In genomic region chr1:161171191-161171590, GRCh38 we compare ENCODE assay signal across 18 cellular contexts. TPM values are rescaled to one million over a fixed set of nuclear protein-coding genes. Genes with fewer than 3 reads are reported as not detected.
DNase-seq lines count a peak whose midpoint lies in the region; ATAC-seq and TF ChIP-seq lines count a peak whose summit lies in the region.
"Had no signal": no experiment of that assay in that cellular context is flagged by ENCODE, and none has a peak within 500 bp of the region (broad histone marks: within the 10 kb centered on the region; RNA-seq: fewer than 3 reads in every experiment).

No MANE protein-coding gene starts in this region.

- no peak overlapping the region for H3K27ac ChIP-seq in 22Rv1
- no peak overlapping the region for H3K27ac ChIP-seq in PC-3 (ENCODE audit: low read length)

- no peak for DNase-seq in Caco-2
- DNase-seq in PC-3, result no peak
- DNase-seq in fibroblast of pulmonary artery (ENCODE audit: low read depth), result no peak
- DNase-seq in OCI-M1 (lab: John Stamatoyannopoulos, UW), result no peak
- DNase-seq in iPS-NIHi11 (ENCODE audit: low spot score), result no peak
- DNase-seq in NK-92 (lab: John Stamatoyannopoulos, UW; ENCODE audit: unreplicated experiment), result no peak
- DNase-seq in activated CD4-positive, alpha-beta T cell treated with anti-CD3 and anti-CD28 coated beads for 1 hour, result no peak
- DNase-seq: activated CD8-positive, alpha-beta memory T cell treated with anti-CD3 and anti-CD28 coated beads, Interleukin-2, amount 10 ng/mL, durations not matched to agents 7 days and 5 days; amniotic stem cell; CD4-positive, alpha-beta memory T cell; effector CD8-positive, alpha-beta T cell; glutamatergic neuron; left colon; NCI-H1417 treated with DMSO at 0.1 percent for 48 hours; NCI-H510A treated with DMSO at 0.1 percent for 48 hours; retina; substantia nigra had no signal

- peak; percentile 51 for TF ChIP-seq CTCF in 22Rv1 (IDR thresholded peaks at IDR 0.05)
- TF ChIP-seq CTCF in Caco-2 (IDR thresholded peaks at IDR 0.05; ENCODE audit: insufficient read depth in 1 of 2, low read depth in 1 of 2, low read length in 1 of 2, severe bottlenecking in 1 of 2, unreplicated experiment in 1 of 2), result peak; percentile 14 to 40
- peak; percentile 64 for TF ChIP-seq CTCF in PC-3 (conservative IDR thresholded peaks at IDR 0.05; ENCODE audit: low read depth, low read length)
- peak; percentile 30 for TF ChIP-seq CTCF in fibroblast of pulmonary artery (IDR thresholded peaks at IDR 0.05; ENCODE audit: low read length, missing control alignments)

- no peaks in the 10 kb centered on the region for H3K9me3 Mint-ChIP-seq in Caco-2 (ENCODE audit: unreplicated experiment)
- H3K9me3 Mint-ChIP-seq: CD4-positive, alpha-beta memory T cell had no signal

- H3K36me3 ChIP-seq in Caco-2 (ENCODE audit: control insufficient read depth, insufficient read depth, low read length) (peaks cover 6% of the 10 kb centered on the region), PC-3 (ENCODE audit: low read depth, low read length) (peaks cover 47% of the 10 kb centered on the region; the same call in 1 of the 2 replicates)

- H3K4me2 ChIP-seq in PC-3 (ENCODE audit: low read length), result no peak overlapping the region

- peaks cover 10% of the 10 kb centered on the region for H3K4me1 Mint-ChIP-seq in Caco-2 (ENCODE audit: low read depth, unreplicated experiment)

- no peaks in the 10 kb centered on the region for H3K9me3 ChIP-seq in Caco-2
- no peaks in the 10 kb centered on the region for H3K9me3 ChIP-seq in PC-3 (ENCODE audit: low read length)

- POLR2A ChIA-PET in Caco-2 (lab: Charles Lee) (no interaction called here), PC-3 (lab: Charles Lee; ENCODE audit: unreplicated experiment) (no interaction called here)

- intact Hi-C loops in Caco-2 (cut with micrococcal nuclease; ENCODE audit: unreplicated experiment), result no loop called here
- intact Hi-C loops in PC-3 (cut with micrococcal nuclease), result no loop called here

- H2AFZ ChIP-seq in PC-3 (ENCODE audit: low read length), result no peak overlapping the region

- H3K9ac ChIP-seq in PC-3 (ENCODE audit: low read length), result no peak overlapping the region

- no peaks in the 10 kb centered on the region for H4K20me1 ChIP-seq in PC-3 (ENCODE audit: low read length)

- BruUV-seq in Caco-2 (replicated peaks; lab: Mats Ljungman, UMichigan), result no TSS peak
- no TSS peak for BruUV-seq in PC-3 (replicated peaks; lab: Mats Ljungman, UMichigan)

- H3K4me3 ChIP-seq in Caco-2 (ENCODE audit: low read depth, low read length) (no peak overlapping the region), PC-3 (ENCODE audit: low read length) (no peak overlapping the region), fibroblast of pulmonary artery (replicated peaks; ENCODE audit: low read depth, low read length) (no peak overlapping the region)

- H3K9me2 ChIP-seq in PC-3 (replicated peaks; ENCODE audit: low read length), result no peaks in the 10 kb centered on the region

- H3F3A ChIP-seq in PC-3 (ENCODE audit: low read length, unreplicated experiment), result no peaks in the 10 kb centered on the region

- H3K4me1 ChIP-seq in Caco-2 (peaks cover 4% of the 10 kb centered on the region), PC-3 (ENCODE audit: insufficient read depth, low read length) (peaks cover 12% of the 10 kb centered on the region; the same call in 1 of the 2 replicates)

- peaks cover 60% of the 10 kb centered on the region for H3K36me3 Mint-ChIP-seq in Caco-2 (ENCODE audit: insufficient read depth, unreplicated experiment)

- H3K27me3 ChIP-seq in Caco-2 (replicated peaks; ENCODE audit: control insufficient read depth, insufficient read depth, low read length) (no peaks in the 10 kb centered on the region), PC-3 (ENCODE audit: low read length) (no peaks in the 10 kb centered on the region)

- no peak for ATAC-seq in PC-3
- ATAC-seq: activated CD8-positive, alpha-beta memory T cell treated with anti-CD3 and anti-CD28 coated beads, Interleukin-2, amount 10 ng/mL, durations not matched to agents 7 days and 5 days; left colon had no signal

- no peaks in the 10 kb centered on the region for H3K27me3 Mint-ChIP-seq in Caco-2 (ENCODE audit: insufficient read depth, unreplicated experiment)
- H3K27me3 Mint-ChIP-seq: activated CD8-positive, alpha-beta memory T cell treated with anti-CD3 and anti-CD28 coated beads, Interleukin-2, amount 10 ng/mL, durations not matched to agents 7 days and 5 days; CD4-positive, alpha-beta memory T cell had no signal

- H3K79me2 ChIP-seq in PC-3 (ENCODE audit: low read length), result peaks cover 8% of the 10 kb centered on the region

- H3K4me3 Mint-ChIP-seq in Caco-2 (ENCODE audit: unreplicated experiment), result no peak overlapping the region
- H3K4me3 Mint-ChIP-seq: activated CD8-positive, alpha-beta memory T cell treated with anti-CD3 and anti-CD28 coated beads, Interleukin-2, amount 10 ng/mL, durations not matched to agents 7 days and 5 days; CD4-positive, alpha-beta memory T cell had no signal

- H3K27ac Mint-ChIP-seq in Caco-2 (ENCODE audit: unreplicated experiment), result no peak overlapping the region
- H3K27ac Mint-ChIP-seq: activated CD8-positive, alpha-beta memory T cell treated with anti-CD3 and anti-CD28 coated beads, Interleukin-2, amount 10 ng/mL, durations not matched to agents 7 days and 5 days had no signal

- CTCF ChIA-PET in Caco-2 (lab: Charles Lee), result no interaction called here
- CTCF ChIA-PET in PC-3 (lab: Charles Lee), result no interaction called here

RNA-seq across cellular contexts. Expression of gene PPOX, which starts 5.0 kb away (rescaled TPM):
- 25.0 and 25.4 TPM in 2 replicates for total RNA-seq in Caco-2 (2022)
- total RNA-seq in PC-3 (2014; rRNA removed), result 21.8 and 22.9 TPM in 2 replicates

RNA-seq across cellular contexts. Expression of gene B4GALT3, which starts 6.1 kb away (rescaled TPM):
- 39.6 and 48.1 TPM in 2 replicates for total RNA-seq in Caco-2 (2022)
- total RNA-seq in PC-3 (2014; rRNA removed), result 76.9 and 85.4 TPM in 2 replicates

RNA-seq across cellular contexts. Expression of gene USP21, which starts 11.9 kb away (rescaled TPM):
- total RNA-seq in Caco-2 (2022) (38.2 and 39.8 TPM in 2 replicates), PC-3 (2014; rRNA removed) (20.6 and 24.4 TPM in 2 replicates)

RNA-seq across cellular contexts. Expression of gene UFC1, which starts 17.4 kb away (rescaled TPM):
- total RNA-seq in Caco-2 (2022) (98.2 and 105 TPM in 2 replicates), PC-3 (2014; rRNA removed) (84.6 and 113 TPM in 2 replicates)

RNA-seq across cellular contexts. Expression of gene ADAMTS4, which starts 27.7 kb away (rescaled TPM):
- 0.23 and 0.32 TPM in 2 replicates for total RNA-seq in Caco-2 (2022)
- 0.52 TPM in 1 of 2 replicates, not detected in the other for total RNA-seq in PC-3 (2014; rRNA removed)
